In the genomic region with DNA sequence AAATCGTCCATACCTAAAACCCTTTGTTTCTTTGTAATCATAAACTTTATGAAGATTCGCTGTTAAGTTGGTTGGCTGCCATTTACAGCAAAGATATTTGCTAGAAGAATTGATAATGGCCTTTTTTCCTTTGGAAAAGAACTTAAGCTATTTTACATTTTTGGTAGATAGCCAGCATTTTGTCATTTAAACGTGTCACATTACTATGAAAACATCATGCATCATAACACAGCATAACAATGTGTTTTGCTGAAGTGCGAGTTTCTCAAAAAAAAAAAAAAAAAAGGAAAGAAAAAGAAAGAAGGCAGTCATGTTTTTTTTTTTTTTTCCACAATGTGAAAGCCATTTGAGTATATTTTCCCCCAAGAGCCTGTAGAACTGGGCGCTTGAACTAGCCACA, we compare ENCODE assay signal across 29 cellular contexts.
DNase-seq lines count a peak whose midpoint lies in the region; FAIRE-seq and TF ChIP-seq lines count a peak whose summit lies in the region.
"Had no signal": no experiment of that assay in that cellular context is flagged by ENCODE, and none has a peak within 500 bp of the region (broad histone marks: within the 10 kb centered on the region; RNA-seq: fewer than 3 reads in every experiment).

No MANE protein-coding gene starts in this region.

- no peak for TF ChIP-seq RAD21 in Ishikawa (IDR thresholded peaks at IDR 0.05; ENCODE audit: low read depth)

- FAIRE-seq in H54 (lab: Jason Lieb, UNC), result peak; percentile 20
- FAIRE-seq: A549, GM12892, GM19239, HTR-8/SVneo had no signal

- H3K36me3 ChIP-seq in spleen, result no peaks in the 10 kb centered on the region
- no peaks in the 10 kb centered on the region for H3K36me3 ChIP-seq in GM23248 (ENCODE audit: low read depth)
- H3K36me3 ChIP-seq: BE2C had no signal

- H3K4me3 ChIP-seq in choroid plexus epithelial cell (ENCODE audit: low read depth, low read length) (no peak overlapping the region), fibroblast of pulmonary artery (replicated peaks; ENCODE audit: low read depth, low read length) (no peak overlapping the region), spleen (no peak overlapping the region), GM23248 (no peak overlapping the region)
- H3K4me3 ChIP-seq: A549 had no signal

- H3K27me3 ChIP-seq in spleen (replicated peaks in 1 of 7), result no peaks in the 10 kb centered on the region
- no peaks in the 10 kb centered on the region for H3K27me3 ChIP-seq in GM23248 (replicated peaks; ENCODE audit: insufficient read depth)
- H3K27me3 ChIP-seq: BE2C had no signal

- H3K27ac ChIP-seq in spleen (no peak overlapping the region), GM23248 (no peak overlapping the region)
- H3K27ac ChIP-seq: A549, RWPE1 had no signal

- no peak overlapping the region for H3K4me2 ChIP-seq in GM23248 (ENCODE audit: unreplicated experiment)
- H3K4me2 ChIP-seq: A549, SK-N-SH had no signal

- H3K9me2 ChIP-seq in GM23248 (ENCODE audit: insufficient read depth), result no peaks in the 10 kb centered on the region
- H3K9me2 ChIP-seq: SK-N-SH had no signal

- no peak overlapping the region for H2AFZ ChIP-seq in GM23248

- in situ Hi-C loops in GM23248 (cut with MboI), result no loop called here

- intact Hi-C loops in spleen (cut with DNase I; ENCODE audit: low total_unique reads), result no loop called here

- H3K9ac ChIP-seq in GM23248, result no peak overlapping the region
- H3K9ac ChIP-seq: SK-N-SH had no signal

- peak; percentile 43; the same call in 1 of the 2 replicates for TF ChIP-seq EP300 in Ishikawa (IDR thresholded peaks at IDR 0.05; ENCODE audit: borderline replicate concordance)

- no peak for TF ChIP-seq CTCF in choroid plexus epithelial cell (conservative IDR thresholded peaks at IDR 0.05; ENCODE audit: low read depth, low read length)
- TF ChIP-seq CTCF in fibroblast of pulmonary artery (IDR thresholded peaks at IDR 0.05; ENCODE audit: low read length, missing control alignments), result no peak
- no peak for TF ChIP-seq CTCF in spleen (IDR thresholded peaks at IDR 0.05 in 8 of 11, conservative IDR thresholded peaks at IDR 0.05 in 3 of 11)

- H3K4me1 ChIP-seq in spleen, result no peaks in the 10 kb centered on the region
- peaks cover under 1% of the 10 kb centered on the region; the same call in 1 of the 2 replicates for H3K4me1 ChIP-seq in GM23248 (ENCODE audit: insufficient read depth)
- H3K4me1 ChIP-seq: A549 had no signal

- H3F3A ChIP-seq in GM23248 (ENCODE audit: insufficient read depth), result peaks cover 4% of the 10 kb centered on the region; the same call in 1 of the 2 replicates

- no peak for DNase-seq in H54 (ENCODE audit: insufficient read length, low spot score)
- peak; percentile 28 for DNase-seq in choroid plexus epithelial cell (ENCODE audit: low read depth)
- DNase-seq in fibroblast of pulmonary artery (ENCODE audit: low read depth), result peak; percentile 35
- DNase-seq in SK-N-DZ (ENCODE audit: low spot score), result no peak
- no peak for DNase-seq in spleen
- DNase-seq in GM23248, result no peak
- DNase-seq: BE2C; Calu3; CD8-positive, alpha-beta memory T cell; DND-41; H7; HFFc6; KG1; MM.1S; NCI-H1417; NCI-H1694; NCI-H2171 treated with DMSO at 0.1 percent for 48 hours; NCI-H446; NCI-H524 treated with DMSO at 0.1 percent for 48 hours; NCI-H774; SHP77 treated with DMSO at 0.1 percent for 48 hours; SK-N-SH; SW 1271 had no signal

- 76 to 88% (median 84%) methylated on average over 5 of the region's 5 CpGs for WGBS in spleen, 5 donors
- WGBS in GM23248 (ENCODE audit: low coverage in 1 of 2, low lambda C conversion rate in 2 of 2, missing lambda C conversion rate in 2 of 2), 2 experiments, result 74 to 76% methylated on average over 5 of the region's 5 CpGs

- no peaks in the 10 kb centered on the region for H3K79me2 ChIP-seq in GM23248 (ENCODE audit: insufficient read depth)

- no peak for TF ChIP-seq POLR2A in H54 (IDR thresholded peaks at IDR 0.05; ENCODE audit: low read depth, low read length)
- no peak for TF ChIP-seq POLR2A in spleen (IDR thresholded peaks at IDR 0.05)

- H3K9me3 ChIP-seq in spleen (no peaks in the 10 kb centered on the region), GM23248 (ENCODE audit: low read depth) (no peaks in the 10 kb centered on the region)
- H3K9me3 ChIP-seq: A549, SK-N-SH had no signal

- no peaks in the 10 kb centered on the region for H4K20me1 ChIP-seq in GM23248 (ENCODE audit: insufficient read depth)

TF ChIP-seq in Ishikawa, 13 proteins besides CTCF, POLR2A, EP300 and RAD21:
- TF ChIP-seq YY1 (IDR thresholded peaks at IDR 0.05; ENCODE audit: low read depth) (no peak), ZBTB7A (IDR thresholded peaks at IDR 0.05; ENCODE audit: low read depth) (no peak), FOXM1 (IDR thresholded peaks at IDR 0.05; ENCODE audit: borderline replicate concordance, low read depth) (peak; percentile 34; the same call in 1 of the 2 replicates), NFIC (IDR thresholded peaks at IDR 0.05) (peak; percentile 66; the same call in 1 of the 2 replicates), CEBPB (IDR thresholded peaks at IDR 0.05) (no peak), TAF1 (IDR thresholded peaks at IDR 0.05; ENCODE audit: low read depth) (no peak), CREB1 (IDR thresholded peaks at IDR 0.05; ENCODE audit: low read depth) (no peak), EGR1 (IDR thresholded peaks at IDR 0.05) (no peak), TCF12 (IDR thresholded peaks at IDR 0.05; ENCODE audit: low read depth) (no peak), TEAD4 (IDR thresholded peaks at IDR 0.05) (0 out of 2 replicates have a peak, but pooled peaks have one; percentile 23)
- TF ChIP-seq, protein P1, sequence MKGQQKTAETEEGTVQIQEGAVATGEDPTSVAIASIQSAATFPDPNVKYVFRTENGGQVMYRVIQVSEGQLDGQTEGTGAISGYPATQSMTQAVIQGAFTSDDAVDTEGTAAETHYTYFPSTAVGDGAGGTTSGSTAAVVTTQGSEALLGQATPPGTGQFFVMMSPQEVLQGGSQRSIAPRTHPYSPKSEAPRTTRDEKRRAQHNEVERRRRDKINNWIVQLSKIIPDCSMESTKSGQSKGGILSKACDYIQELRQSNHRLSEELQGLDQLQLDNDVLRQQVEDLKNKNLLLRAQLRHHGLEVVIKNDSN (IDR thresholded peaks at IDR 0.05), result no peak
- TF ChIP-seq, protein P2, sequence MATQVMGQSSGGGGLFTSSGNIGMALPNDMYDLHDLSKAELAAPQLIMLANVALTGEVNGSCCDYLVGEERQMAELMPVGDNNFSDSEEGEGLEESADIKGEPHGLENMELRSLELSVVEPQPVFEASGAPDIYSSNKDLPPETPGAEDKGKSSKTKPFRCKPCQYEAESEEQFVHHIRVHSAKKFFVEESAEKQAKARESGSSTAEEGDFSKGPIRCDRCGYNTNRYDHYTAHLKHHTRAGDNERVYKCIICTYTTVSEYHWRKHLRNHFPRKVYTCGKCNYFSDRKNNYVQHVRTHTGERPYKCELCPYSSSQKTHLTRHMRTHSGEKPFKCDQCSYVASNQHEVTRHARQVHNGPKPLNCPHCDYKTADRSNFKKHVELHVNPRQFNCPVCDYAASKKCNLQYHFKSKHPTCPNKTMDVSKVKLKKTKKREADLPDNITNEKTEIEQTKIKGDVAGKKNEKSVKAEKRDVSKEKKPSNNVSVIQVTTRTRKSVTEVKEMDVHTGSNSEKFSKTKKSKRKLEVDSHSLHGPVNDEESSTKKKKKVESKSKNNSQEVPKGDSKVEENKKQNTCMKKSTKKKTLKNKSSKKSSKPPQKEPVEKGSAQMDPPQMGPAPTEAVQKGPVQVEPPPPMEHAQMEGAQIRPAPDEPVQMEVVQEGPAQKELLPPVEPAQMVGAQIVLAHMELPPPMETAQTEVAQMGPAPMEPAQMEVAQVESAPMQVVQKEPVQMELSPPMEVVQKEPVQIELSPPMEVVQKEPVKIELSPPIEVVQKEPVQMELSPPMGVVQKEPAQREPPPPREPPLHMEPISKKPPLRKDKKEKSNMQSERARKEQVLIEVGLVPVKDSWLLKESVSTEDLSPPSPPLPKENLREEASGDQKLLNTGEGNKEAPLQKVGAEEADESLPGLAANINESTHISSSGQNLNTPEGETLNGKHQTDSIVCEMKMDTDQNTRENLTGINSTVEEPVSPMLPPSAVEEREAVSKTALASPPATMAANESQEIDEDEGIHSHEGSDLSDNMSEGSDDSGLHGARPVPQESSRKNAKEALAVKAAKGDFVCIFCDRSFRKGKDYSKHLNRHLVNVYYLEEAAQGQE (IDR thresholded peaks at IDR 0.05; ENCODE audit: low read depth), result no peak
- TF ChIP-seq, protein P3, sequence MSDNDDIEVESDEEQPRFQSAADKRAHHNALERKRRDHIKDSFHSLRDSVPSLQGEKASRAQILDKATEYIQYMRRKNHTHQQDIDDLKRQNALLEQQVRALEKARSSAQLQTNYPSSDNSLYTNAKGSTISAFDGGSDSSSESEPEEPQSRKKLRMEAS (IDR thresholded peaks at IDR 0.05), result 0 out of 2 replicates have a peak, but pooled peaks have one; percentile 37

Comparison
In these comparisons a context has a peak if more than half of its experiments do, and no peak if none do; other contexts are left out.
1. DNase-seq: peak in choroid plexus epithelial cell (single experiment) and fibroblast of pulmonary artery (single experiment); none in H54 (single experiment), SK-N-DZ (single experiment), spleen (single experiment) and GM23248 (single experiment).